In genomic region chr14:50318031-50318626, GRCh38 we compare ENCODE assay signal across 8 cellular contexts. TPM values are rescaled to one million over a fixed set of nuclear protein-coding genes. Genes with fewer than 3 reads are reported as not detected.
DNase-seq lines count a peak whose midpoint lies in the region; ATAC-seq and TF ChIP-seq lines count a peak whose summit lies in the region.

No MANE protein-coding gene starts in this region.

- no peak overlapping the region for H3K4me3 ChIP-seq in cardiac muscle cell
- no peak overlapping the region for H3K4me3 ChIP-seq in fibroblast of the aortic adventitia (ENCODE audit: low read depth, low read length)
- H3K4me3 ChIP-seq in thoracic aorta = no peak overlapping the region

- H3K36me3 ChIP-seq in cardiac muscle cell (no peaks in the 10 kb centered on the region), thoracic aorta (no peaks in the 10 kb centered on the region)

- TF ChIP-seq CTCF in cardiac muscle cell (IDR thresholded peaks at IDR 0.05; ENCODE audit: low read depth, low read length) = peak; percentile 63
- TF ChIP-seq CTCF in fibroblast of the aortic adventitia (IDR thresholded peaks at IDR 0.05; ENCODE audit: insufficient read depth, low read length) = peak; percentile 78
- peak; percentile 65 for TF ChIP-seq CTCF in thoracic aorta (IDR thresholded peaks at IDR 0.05)

- DNase-seq in cardiac muscle cell (ENCODE audit: low read depth in 1 of 2, low spot score in 1 of 2) = peak; percentile 27 to 65
- DNase-seq in left cardiac atrium = no peak
- DNase-seq in RKO (ENCODE audit: low spot score) = peak; percentile 73
- DNase-seq in fibroblast of the aortic adventitia (ENCODE audit: low read depth) = peak; percentile 75
- DNase-seq in thoracic aorta (ENCODE audit: low spot score) = no peak
- no peak for DNase-seq in NCI-H1436 treated with DMSO at 0.1 percent for 48 hours (lab: John Stamatoyannopoulos, UW)

- no peaks in the 10 kb centered on the region for H3K27me3 ChIP-seq in cardiac muscle cell
- H3K27me3 ChIP-seq in thoracic aorta (replicated peaks; ENCODE audit: insufficient read depth) = no peaks in the 10 kb centered on the region

- peaks cover 3% of the 10 kb centered on the region for H3K4me1 ChIP-seq in cardiac muscle cell (ENCODE audit: low read depth)
- peaks cover 2 to 19% of the 10 kb centered on the region in 2 donors for H3K4me1 ChIP-seq in thoracic aorta (ENCODE audit: control insufficient read depth in 1 of 2, low read depth in 2 of 2)

- intact Hi-C loops in left cardiac atrium (cut with DNase I) = loop anchor here in 1 of 2 donors (5.0 kb wide), 1 partner anchor 214 kb away; the partner anchor contains the start of gene MAP4K5

- H3K9me3 ChIP-seq in cardiac muscle cell (ENCODE audit: low read depth) (no peaks in the 10 kb centered on the region), thoracic aorta (no peaks in the 10 kb centered on the region)

- H3K27ac ChIP-seq in cardiac muscle cell (no peak overlapping the region), thoracic aorta (no peak overlapping the region)

- ATAC-seq in left cardiac atrium = no peak
- ATAC-seq in thoracic aorta (ENCODE audit: insufficient number of reproducible peaks, low FRiP score, low read depth) = no peak
- ATAC-seq in HG03108 (IDR thresholded peaks at IDR 0.05; ENCODE audit: unreplicated experiment) = no peak
- no peak for ATAC-seq in HG03139 (IDR thresholded peaks at IDR 0.05; ENCODE audit: unreplicated experiment)

RNA-seq across cellular contexts. Expression of gene DMAC2L, which starts 6.0 kb away (rescaled TPM):
- total RNA-seq in cardiac muscle cell (8.5 and 17.7 TPM in 2 replicates), left cardiac atrium (10 to 100 TPM; 14.4 to 20.2 TPM), fibroblast of the aortic adventitia (ENCODE audit: low replicate concordance) (2.2 and 4.4 TPM in 2 replicates), thoracic aorta (10 to 100 TPM in 1 of 2 donors, 1 to 10 TPM in 1; 5.6 to 12.3 TPM)
- polyA plus RNA-seq in cardiac muscle cell = 27.5 and 33.3 TPM in 2 replicates

RNA-seq across cellular contexts. Expression of gene L2HGDH, which starts 6.1 kb away (rescaled TPM):
- total RNA-seq in cardiac muscle cell = 13.8 and 14.4 TPM in 2 replicates
- 9.4 and 18.3 TPM in 2 replicates for polyA plus RNA-seq in cardiac muscle cell
- 1 to 10 TPM; 8.8 to 9.2 TPM for total RNA-seq in left cardiac atrium
- 0.98 and 3.3 TPM in 2 replicates for total RNA-seq in fibroblast of the aortic adventitia (ENCODE audit: low replicate concordance)
- 1 to 10 TPM; 1.5 to 3.7 TPM for total RNA-seq in thoracic aorta

Comparison
In these comparisons a context has a peak if more than half of its experiments do, and no peak if none do; other contexts are left out.
1. DNase-seq: peak in cardiac muscle cell (2 of 2), RKO (single experiment) and fibroblast of the aortic adventitia (single experiment); none in left cardiac atrium (single experiment), thoracic aorta (single experiment) and NCI-H1436 treated with DMSO at 0.1 percent for 48 hours (single experiment).
2. Peak in every context shown above with its lines, with median percentiles within 50 percentile points of each other: CTCF ChIP-seq.